ENCODE assay signal across 33 cellular contexts in genomic region chr22:19187716-19188563, GRCh38. TPM values are rescaled to one million over a fixed set of nuclear protein-coding genes. Genes with fewer than 3 reads are reported as not detected.
"Had no signal": no experiment of that assay in that cellular context is flagged by ENCODE, and none has a peak within 500 bp of the region (broad histone marks: within the 10 kb centered on the region; RNA-seq: fewer than 3 reads in every experiment).

No MANE protein-coding gene starts in this region.

- H3K9me3 Mint-ChIP-seq: memory B cell; nephron progenitor cell; stimulated activated naive CD8-positive, alpha-beta T cell treated with anti-CD3 and anti-CD28 coated beads, Interleukin-15, amount 100 ng/mL, for 72 hours had no signal

- ATAC-seq: heart right ventricle; left lobe of liver; pancreas; sciatic nerve; stimulated activated naive CD8-positive, alpha-beta T cell treated with anti-CD3 and anti-CD28 coated beads, Interleukin-15, amount 100 ng/mL, for 72 hours; upper lobe of right lung had no signal

- H3K36me3 ChIP-seq: pancreas, suprapubic skin, transverse colon, upper lobe of right lung, uterus had no signal

- H3K4me1 ChIP-seq: esophagus squamous epithelium, pancreas, transverse colon, upper lobe of right lung, uterus had no signal

- H3K4me2 ChIP-seq: smooth muscle cell had no signal

- H3K27ac ChIP-seq: coronary artery, esophagus squamous epithelium, heart right ventricle, pancreas, right atrium auricular region, suprapubic skin, transverse colon, upper lobe of right lung, uterus had no signal

- H3K4me1 Mint-ChIP-seq: stimulated activated naive CD8-positive, alpha-beta T cell treated with anti-CD3 and anti-CD28 coated beads, Interleukin-15, amount 100 ng/mL, for 72 hours had no signal

- H3K9me3 ChIP-seq: esophagus squamous epithelium, heart right ventricle, pancreas, right atrium auricular region, suprapubic skin, transverse colon, upper lobe of right lung, uterus had no signal

- H3K36me3 Mint-ChIP-seq: memory B cell had no signal

- H3K4me3 ChIP-seq: coronary artery, esophagus squamous epithelium, heart right ventricle, lung, pancreas, right atrium auricular region, smooth muscle cell, suprapubic skin, transverse colon, upper lobe of right lung, uterus had no signal

- H3K27me3 ChIP-seq: esophagus squamous epithelium, heart right ventricle, pancreas, right atrium auricular region, suprapubic skin, transverse colon, upper lobe of right lung, uterus had no signal

- H3K4me3 Mint-ChIP-seq: memory B cell; nephron progenitor cell; stimulated activated naive CD8-positive, alpha-beta T cell treated with anti-CD3 and anti-CD28 coated beads, Interleukin-15, amount 100 ng/mL, for 72 hours had no signal

- H3K27ac Mint-ChIP-seq: memory B cell; nephron progenitor cell; stimulated activated naive CD8-positive, alpha-beta T cell treated with anti-CD3 and anti-CD28 coated beads, Interleukin-15, amount 100 ng/mL, for 72 hours had no signal

- DNase-seq: dermis blood vessel endothelial cell; effector memory CD4-positive, alpha-beta T cell; esophagus squamous epithelium; foreskin melanocyte; glutamatergic neuron; heart right ventricle; hippocampal formation; nephron progenitor cell; occipital lobe; pancreas; stimulated activated CD4-positive, alpha-beta T cell treated with anti-CD3 and anti-CD28 coated beads, Interleukin-12 subunit alpha, Interleukin-12 subunit beta, amount 100 ng/mL, for 4 hours; stimulated activated CD4-positive, alpha-beta T cell treated with anti-CD3 and anti-CD28 coated beads, Interleukin-1b, Interleukin-23, amount 100 ng/mL, for 48 hours; stimulated activated CD4-positive, alpha-beta T cell treated with anti-CD3 and anti-CD28 coated beads, Interleukin-4, amount 100 ng/mL, for 1 hour; stimulated activated CD8-positive, alpha-beta memory T cell treated with anti-CD3 and anti-CD28 coated beads, Interleukin-4, amount 100 ng/mL, for 48 hours; stimulated activated naive CD4-positive, alpha-beta T cell; stimulated activated naive CD8-positive, alpha-beta T cell treated with anti-CD3 and anti-CD28 coated beads, Interleukin-15, amount 100 ng/mL, for 72 hours; transverse colon; upper lobe of right lung; uterus had no signal

RNA-seq across cellular contexts. Expression of gene GSC2, which starts 37.8 kb away (rescaled TPM):
- total RNA-seq: dermis blood vessel endothelial cell, endothelial cell of umbilical vein, epithelial cell of proximal tubule, esophagus squamous epithelium, heart right ventricle, left lobe of liver, liver, lung, mononuclear cell, occipital lobe, pancreas, posterior vena cava, right atrium auricular region, sciatic nerve, smooth muscle cell, suprapubic skin, transverse colon, upper lobe of right lung, uterus had no signal
- polyA plus RNA-seq: endothelial cell of umbilical vein, heart right ventricle, liver, lung, pancreas, smooth muscle cell, thymus had no signal

RNA-seq across cellular contexts. Expression of gene TSSK2, which starts 56.8 kb away (rescaled TPM):
- total RNA-seq: dermis blood vessel endothelial cell, endothelial cell of umbilical vein, epithelial cell of proximal tubule, left lobe of liver, occipital lobe, posterior vena cava, right atrium auricular region, sciatic nerve, smooth muscle cell, suprapubic skin, transverse colon, upper lobe of right lung had no signal
- polyA plus RNA-seq: endothelial cell of umbilical vein, liver, smooth muscle cell had no signal
